In the genomic region with DNA sequence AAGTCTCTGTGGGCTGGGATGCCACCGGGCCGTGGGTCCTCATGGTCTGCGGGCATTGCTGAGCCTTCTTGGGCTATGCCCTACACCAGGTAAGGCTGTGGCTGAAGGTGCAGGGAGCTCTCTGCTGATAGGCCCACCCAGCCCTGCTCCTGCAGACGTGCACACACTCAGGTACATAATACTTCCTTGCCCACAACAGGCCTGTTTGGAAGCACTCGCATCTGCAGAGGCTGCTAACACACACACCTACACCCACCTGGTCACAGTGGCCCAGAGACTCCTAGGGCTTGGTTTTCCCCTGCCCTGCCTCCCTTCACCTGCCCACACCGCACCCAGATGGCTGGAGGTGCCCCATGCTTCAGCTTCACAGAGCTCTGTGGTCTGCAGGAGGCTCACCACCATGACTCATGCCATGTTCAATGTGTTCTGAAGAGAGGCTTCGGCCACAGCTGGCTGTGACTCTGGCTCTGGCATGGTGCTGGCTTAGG, we compare ENCODE assay signal across 9 cellular contexts.
DNase-seq lines count a peak whose midpoint lies in the region; ATAC-seq and TF ChIP-seq lines count a peak whose summit lies in the region.
"Had no signal": no experiment of that assay in that cellular context is flagged by ENCODE, and none has a peak within 500 bp of the region (broad histone marks: within the 10 kb centered on the region; RNA-seq: fewer than 3 reads in every experiment).

No MANE protein-coding gene starts in this region.

- peaks cover 0 to 18% (median 0%) of the 10 kb centered on the region in 11 experiments; a peak in 3 of 22 replicates for H3K27me3 ChIP-seq in BLaER1 treated with 17β-estradiol and CSF1 and Interleukin-3, amounts not matched to agents 10 nM and 100 nM
- H3K27me3 ChIP-seq in kidney epithelial cell (ENCODE audit: control insufficient read depth, insufficient read depth, low read length), result no peaks in the 10 kb centered on the region
- H3K27me3 ChIP-seq: left lung had no signal

- H3K9me3 Mint-ChIP-seq in activated T-cell treated with anti-CD3 and anti-CD28 coated beads, Interleukin-2, amount 50 U/mL, for 24 hours, result no peaks in the 10 kb centered on the region

- no peak overlapping the region for H3K4me3 ChIP-seq in BLaER1 treated with 17β-estradiol and CSF1 and Interleukin-3, amounts not matched to agents 10 nM and 100 nM
- H3K4me3 ChIP-seq in kidney epithelial cell (ENCODE audit: low read depth, low read length), result no peak overlapping the region
- H3K4me3 ChIP-seq: left lung had no signal

- DNase-seq in HS-5 (ENCODE audit: low read depth) (peak; percentile 49), kidney epithelial cell (ENCODE audit: low read depth) (peak; percentile 79), hypothalamus (lab: John Stamatoyannopoulos, UW) (no peak), germinal center (ENCODE audit: low spot score) (no peak)
- DNase-seq in activated T-cell treated with anti-CD3 and anti-CD28 coated beads, Interleukin-2, amount 50 U/mL, for 24 hours, result peak; percentile 31

- no peaks in the 10 kb centered on the region for H3K27me3 Mint-ChIP-seq in activated T-cell treated with anti-CD3 and anti-CD28 coated beads, Interleukin-2, amount 50 U/mL, for 24 hours

- H3K4me2 ChIP-seq in BLaER1 treated with 17β-estradiol and CSF1 and Interleukin-3, amounts not matched to agents 10 nM and 100 nM, result peak overlapping the region in 8 of 11 experiments; percentile 6 to 81 (median 50); a peak in 11 of 22 replicates

- H3K27ac ChIP-seq in BLaER1 treated with 17β-estradiol and CSF1 and Interleukin-3, amounts not matched to agents 10 nM and 100 nM, result no peak overlapping the region
- H3K27ac ChIP-seq: left lung had no signal

- H3K36me3 Mint-ChIP-seq in activated T-cell treated with anti-CD3 and anti-CD28 coated beads, Interleukin-2, amount 50 U/mL, for 24 hours (ENCODE audit: low read depth), result peaks cover 10% of the 10 kb centered on the region

- peaks cover 24% of the 10 kb centered on the region for H3K4me1 Mint-ChIP-seq in activated T-cell treated with anti-CD3 and anti-CD28 coated beads, Interleukin-2, amount 50 U/mL, for 24 hours (ENCODE audit: low read depth)

- no peak overlapping the region for H3K27ac Mint-ChIP-seq in activated T-cell treated with anti-CD3 and anti-CD28 coated beads, Interleukin-2, amount 50 U/mL, for 24 hours

- peaks cover 0 to 72% (median 61%) of the 10 kb centered on the region in 10 experiments; a peak in 18 of 20 replicates for H3K4me1 ChIP-seq in BLaER1 treated with 17β-estradiol and CSF1 and Interleukin-3, amounts not matched to agents 10 nM and 100 nM

- H3K4me3 Mint-ChIP-seq in activated T-cell treated with anti-CD3 and anti-CD28 coated beads, Interleukin-2, amount 50 U/mL, for 24 hours, result no peak overlapping the region

- H4K20me1 ChIP-seq in BLaER1 treated with 17β-estradiol and CSF1 and Interleukin-3, amounts not matched to agents 10 nM and 100 nM, result peaks cover 0 to 20% (median 0%) of the 10 kb centered on the region in 11 experiments; a peak in 5 of 22 replicates

- ATAC-seq in GM19467 (IDR thresholded peaks at IDR 0.05; ENCODE audit: unreplicated experiment), result no peak
- no peak for ATAC-seq in GM18909 (IDR thresholded peaks at IDR 0.05; ENCODE audit: poor library complexity, unreplicated experiment)
- ATAC-seq: left lung had no signal

- no peak for TF ChIP-seq CTCF in kidney epithelial cell (IDR thresholded peaks at IDR 0.05; ENCODE audit: insufficient read depth, low read length, poor library complexity, severe bottlenecking)

- no peaks in the 10 kb centered on the region for H3K9me3 ChIP-seq in BLaER1 treated with 17β-estradiol and CSF1 and Interleukin-3, amounts not matched to agents 10 nM and 100 nM (replicated peaks in 1 of 11)
- H3K9me3 ChIP-seq: left lung had no signal

- no peaks in the 10 kb centered on the region for H3K36me3 ChIP-seq in BLaER1 treated with 17β-estradiol and CSF1 and Interleukin-3, amounts not matched to agents 10 nM and 100 nM
- H3K36me3 ChIP-seq in kidney epithelial cell (ENCODE audit: control insufficient read depth, insufficient read depth, low read length), result no peaks in the 10 kb centered on the region
- H3K36me3 ChIP-seq: left lung had no signal

- H3K9ac ChIP-seq in BLaER1 treated with 17β-estradiol and CSF1 and Interleukin-3, amounts not matched to agents 10 nM and 100 nM, result no peak overlapping the region

Comparison
In these comparisons a context has a peak if more than half of its experiments do, and no peak if none do; other contexts are left out.
1. DNase-seq: peak in HS-5 (single experiment), activated T-cell treated with anti-CD3 and anti-CD28 coated beads, Interleukin-2, amount 50 U/mL, for 24 hours (single experiment) and kidney epithelial cell (single experiment); none in hypothalamus (0 of 51) and germinal center (single experiment).